In the genomic region with DNA sequence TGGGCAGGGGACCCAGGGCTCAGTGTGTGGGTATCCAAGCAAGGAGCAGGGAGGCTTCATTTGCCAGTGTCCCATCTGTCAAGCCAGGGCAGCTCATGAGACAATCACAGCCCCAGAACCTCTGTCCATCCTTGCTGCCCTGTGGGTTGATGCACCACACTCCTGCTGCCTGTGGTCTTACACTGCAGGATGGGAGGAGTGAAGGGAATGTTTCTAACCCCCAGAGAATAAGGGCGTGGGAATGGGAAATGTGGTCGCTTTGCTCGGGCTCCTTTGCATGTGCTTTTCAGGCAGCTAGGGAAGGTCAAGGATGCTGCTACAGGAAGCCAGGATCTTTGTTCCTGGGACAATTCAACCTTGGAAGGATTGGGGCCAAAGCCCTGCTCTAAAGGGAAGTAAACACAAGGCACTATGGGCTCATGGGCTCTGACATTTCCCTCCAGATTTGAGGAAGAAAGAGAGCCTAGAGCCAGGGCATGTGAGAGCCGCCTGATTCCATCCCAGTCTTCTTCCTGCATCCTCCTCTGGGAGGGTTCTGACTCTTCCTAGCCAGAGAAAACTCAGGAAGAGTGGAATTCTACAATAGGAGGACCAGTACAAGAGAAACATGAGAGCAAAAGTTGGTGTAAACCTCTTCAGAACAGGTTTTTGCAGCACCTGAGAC, we compare ENCODE assay signal across 20 cellular contexts. TPM values are rescaled to one million over a fixed set of nuclear protein-coding genes. Genes with fewer than 3 reads are reported as not detected.
DNase-seq lines count a peak whose midpoint lies in the region; FAIRE-seq and TF ChIP-seq lines count a peak whose summit lies in the region.
"Had no signal": no experiment of that assay in that cellular context is flagged by ENCODE, and none has a peak within 500 bp of the region (broad histone marks: within the 10 kb centered on the region; RNA-seq: fewer than 3 reads in every experiment).

No MANE protein-coding gene starts in this region.

- H3K27ac Mint-ChIP-seq in CD14-positive monocyte = peak overlapping the region in 5 of 7 donors; percentile 58 to 88 (median 66)

- no peak overlapping the region for H3K9ac ChIP-seq in trophoblast cell (ENCODE audit: low read length)
- no peak overlapping the region for H3K9ac ChIP-seq in GM23248

- H3K9me3 Mint-ChIP-seq in CD14-positive monocyte = peaks cover 0 to 2% (median 0%) of the 10 kb centered on the region in 7 donors

- intact Hi-C loops in CD14-positive monocyte (cut with micrococcal nuclease) = no loop called here

- peaks cover 51% of the 10 kb centered on the region for H3K4me1 Mint-ChIP-seq in CD14-positive monocyte

- peak; percentile 62 for FAIRE-seq in HTR-8/SVneo (lab: Jason Lieb, UNC)
- FAIRE-seq: H54 had no signal

- H4K8ac ChIP-seq in trophoblast cell (ENCODE audit: low read depth, low read length) = no peak overlapping the region

- H3K23ac ChIP-seq in trophoblast cell (ENCODE audit: low read length) = no peak overlapping the region

- H3F3A ChIP-seq in GM23248 (ENCODE audit: insufficient read depth) = peaks cover 14% of the 10 kb centered on the region; the same call in 1 of the 2 replicates

- H3K4me3 Mint-ChIP-seq in CD14-positive monocyte = no peak overlapping the region

- no peaks in the 10 kb centered on the region for H3K27me3 ChIP-seq in trophoblast cell (ENCODE audit: insufficient read depth, low read length)
- H3K27me3 ChIP-seq in GM23248 (replicated peaks; ENCODE audit: insufficient read depth) = no peaks in the 10 kb centered on the region

- peaks cover 0 to 2% of the 10 kb centered on the region in 2 donors for H3K36me3 Mint-ChIP-seq in CD14-positive monocyte

- H4K20me1 ChIP-seq in GM23248 (ENCODE audit: insufficient read depth) = no peaks in the 10 kb centered on the region

- H3K27me3 Mint-ChIP-seq in CD14-positive monocyte (ENCODE audit: low read depth in 3 of 3) = peaks cover 0 to 5% (median 0%) of the 10 kb centered on the region in 3 donors

- no peaks in the 10 kb centered on the region for H3K79me2 ChIP-seq in trophoblast cell (ENCODE audit: control insufficient read depth, insufficient read depth, low read length, poor library complexity)
- H3K79me2 ChIP-seq in GM23248 (ENCODE audit: insufficient read depth) = no peaks in the 10 kb centered on the region

- no CpG with 5 or more reads among the region's 4 CpGs for WGBS in trophoblast cell (ENCODE audit: extremely low coverage, insufficient coverage, insufficient read length)
- WGBS in GM23248 (ENCODE audit: low coverage in 1 of 2, low lambda C conversion rate in 2 of 2, missing lambda C conversion rate in 2 of 2), 2 experiments = 89 to 90% methylated on average over 4 of the region's 4 CpGs

- H4K12ac ChIP-seq in trophoblast cell (ENCODE audit: low read depth, low read length) = no peak overlapping the region

- no peaks in the 10 kb centered on the region for H3K9me2 ChIP-seq in GM23248 (ENCODE audit: insufficient read depth)

- no peak for TF ChIP-seq CTCF in CD14-positive monocyte (IDR thresholded peaks at IDR 0.05)

- H3K9me3 ChIP-seq in trophoblast cell (ENCODE audit: insufficient read depth, low read depth, low read length) = no peaks in the 10 kb centered on the region
- H3K9me3 ChIP-seq in GM23248 (ENCODE audit: low read depth) = no peaks in the 10 kb centered on the region

- H3K36me3 ChIP-seq in trophoblast cell (ENCODE audit: control insufficient read depth in 1 of 2, insufficient read depth in 2 of 2, low read length in 2 of 2) (no peaks in the 10 kb centered on the region), GM23248 (ENCODE audit: low read depth) (no peaks in the 10 kb centered on the region)

- peak overlapping the region; percentile 17 for H2BK12ac ChIP-seq in trophoblast cell (ENCODE audit: low read length)

- H3K18ac ChIP-seq in trophoblast cell (ENCODE audit: low read length) = no peak overlapping the region

- in situ Hi-C loops in GM23248 (cut with MboI) = no loop called here

- H2AFZ ChIP-seq in trophoblast cell (ENCODE audit: insufficient read depth, low read length, poor library complexity) = no peak overlapping the region
- H2AFZ ChIP-seq in GM23248 = no peak overlapping the region

- DNase-seq in CD14-positive monocyte (ENCODE audit: low spot score) (no peak), HTR-8/SVneo (ENCODE audit: insufficient read length, low spot score) (no peak), fibroblast of peridontal ligament (ENCODE audit: extremely low read depth) (peak; percentile 54), trophoblast cell (no peak), cerebellum (ENCODE audit: low spot score) (no peak), GM23248 (no peak)
- no peak for DNase-seq in activated naive CD4-positive, alpha-beta T cell (lab: John Stamatoyannopoulos, UW)
- DNase-seq: COR-L47, DMS 273 treated with DMSO at 0.1 percent for 48 hours, DND-41, Karpas-422, MM.1S, NCI-H1105 treated with DMSO at 0.1 percent for 48 hours, NCI-H1694, NCI-H510A treated with DMSO at 0.1 percent for 48 hours, NCI-H774, OCI-M1, SIG-M5 had no signal

- no peak overlapping the region for H3K4me2 ChIP-seq in trophoblast cell (ENCODE audit: low read length)
- H3K4me2 ChIP-seq in GM23248 (ENCODE audit: unreplicated experiment) = no peak overlapping the region

- no peak overlapping the region for H3K4me3 ChIP-seq in trophoblast cell (ENCODE audit: low read depth, low read length)
- no peak overlapping the region for H3K4me3 ChIP-seq in GM23248

- no peak overlapping the region for H2AK5ac ChIP-seq in trophoblast cell (ENCODE audit: low read length)

- H3K14ac ChIP-seq in trophoblast cell (ENCODE audit: low read length) = no peak overlapping the region

- no peak overlapping the region for H4K91ac ChIP-seq in trophoblast cell (ENCODE audit: low read depth, low read length)

- no peak overlapping the region for H3K27ac ChIP-seq in trophoblast cell (ENCODE audit: low read depth, low read length)
- H3K27ac ChIP-seq in GM23248 = no peak overlapping the region
- H3K27ac ChIP-seq: C4-2B had no signal

- H3K79me1 ChIP-seq in trophoblast cell (ENCODE audit: low read length) = peaks cover 1% of the 10 kb centered on the region

- H3K4me1 ChIP-seq in trophoblast cell (ENCODE audit: control insufficient read depth in 1 of 2, insufficient read depth in 2 of 2, low read length in 2 of 2) (peaks cover 0 to 1% of the 10 kb centered on the region in 2 experiments), GM23248 (ENCODE audit: insufficient read depth) (peaks cover 48% of the 10 kb centered on the region)

- no peak overlapping the region for H2BK5ac ChIP-seq in trophoblast cell (ENCODE audit: low read depth, low read length, poor library complexity)

- no peak overlapping the region for H3K4ac ChIP-seq in trophoblast cell (ENCODE audit: low read depth, low read length)

- H2BK120ac ChIP-seq in trophoblast cell (ENCODE audit: insufficient read depth, low read length, poor library complexity) = no peak overlapping the region

RNA-seq across cellular contexts. Expression of a gene that starts 18.8 kb away (rescaled TPM):
- 10 to 100 TPM; 21.6 to 30.7 TPM for polyA plus RNA-seq in CD14-positive monocyte
- 19.0 and 19.3 TPM in 2 replicates for polyA plus RNA-seq in trophoblast cell (2013)
- 11.2 TPM for total RNA-seq in cerebellum
- total RNA-seq in GM23248 (2014; rRNA removed; shearing (Covaris generic)) = 55.0 and 57.3 TPM in 2 replicates
- polyA plus RNA-seq in GM23248 (2016; fragmentation: Nextera tagmentation; extraction: Ambion mirVana) = 68.9 and 71.6 TPM in 2 replicates
